Comparison of ENCODE assay signal across 8 cellular contexts in the genomic region with DNA sequence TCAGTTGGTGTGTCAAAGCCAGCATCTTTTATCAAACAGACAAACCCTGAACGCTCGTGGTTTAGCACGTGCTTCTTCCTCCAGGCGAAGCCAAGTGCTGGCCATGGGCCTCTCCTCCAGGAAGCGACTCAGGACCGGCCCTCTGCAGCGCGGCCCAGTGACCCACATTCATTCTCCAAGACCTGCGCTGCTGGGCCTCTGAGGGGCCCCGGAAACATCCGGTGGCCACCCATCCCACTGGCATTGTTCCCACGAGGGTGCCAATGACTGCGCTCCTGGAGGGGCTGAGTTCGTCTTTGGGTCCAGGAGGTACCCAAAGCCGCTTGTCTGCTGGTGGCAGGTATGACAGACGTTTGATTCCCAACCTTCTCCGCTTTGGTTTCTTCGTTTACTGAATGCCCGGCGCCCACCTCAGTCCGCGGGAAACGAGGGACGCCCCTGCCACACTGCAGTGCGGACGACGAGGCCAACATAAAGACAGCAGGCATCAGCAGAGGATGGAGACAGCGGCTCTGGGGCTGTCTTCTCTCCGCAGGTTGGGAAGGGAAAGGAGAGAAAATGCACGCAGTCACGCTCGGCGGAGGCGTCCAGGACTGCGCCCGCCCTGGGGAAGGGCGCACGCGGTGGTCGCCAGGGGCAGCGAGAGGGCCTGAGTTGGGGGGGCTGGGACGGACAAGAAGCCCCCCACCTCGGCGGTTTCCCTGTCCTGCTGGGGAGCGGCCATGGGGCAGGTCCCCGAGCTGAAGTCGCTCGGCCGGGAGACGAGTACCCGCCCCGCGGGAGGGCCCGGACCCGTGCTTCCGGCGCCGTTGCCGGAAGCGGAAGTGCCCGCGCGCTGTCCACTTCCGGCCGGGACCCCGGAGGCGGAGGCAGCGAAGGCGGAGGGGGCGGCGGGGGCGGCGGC. TPM values are rescaled to one million over a fixed set of nuclear protein-coding genes. Genes with fewer than 3 reads are reported as not detected.
A peak's percentile ranks its signal among the peaks of the same experiment; 100 is the strongest.
DNase-seq lines count a peak whose midpoint lies in the region; ATAC-seq and TF ChIP-seq lines count a peak whose summit lies in the region.

A gene (plus strand): TSS at position 842 of the 904 bp plus-strand sequence. CDS start 3,030 bp downstream, outside the sequence.

- H3K36me3 ChIP-seq in BJ (ENCODE audit: control insufficient read depth, insufficient read depth, low read length) (peaks cover 4% of the 10 kb centered on the region), ectodermal cell (ENCODE audit: control insufficient read depth, insufficient read depth, low read length) (peaks cover 11% of the 10 kb centered on the region)

- peak within 1 kb of the TSS; percentile 96 for H3K4me3 Mint-ChIP-seq in activated CD8-positive, alpha-beta T cell treated with anti-CD3 and anti-CD28 coated beads for 36 hours

- H3K4me1 ChIP-seq in ectodermal cell (ENCODE audit: control insufficient read depth, insufficient read depth, low read length) = peaks cover 14% of the 10 kb centered on the region

- no peaks in the 10 kb centered on the region for H3K27me3 Mint-ChIP-seq in activated CD8-positive, alpha-beta T cell treated with anti-CD3 and anti-CD28 coated beads for 36 hours

- CTCF ChIA-PET in BJ (lab: Yijun Ruan, JAX) = no interaction called here
- CTCF ChIA-PET in activated CD8-positive, alpha-beta T cell treated with anti-CD3 and anti-CD28 coated beads for 36 hours (lab: Charles Lee) = interaction anchor here (1.7 kb wide), 1 partner anchor 11 kb away, joined by 5 read pairs; no protein-coding TSS in a partner anchor

- H3K36me3 Mint-ChIP-seq in activated CD8-positive, alpha-beta T cell treated with anti-CD3 and anti-CD28 coated beads for 36 hours (ENCODE audit: low read depth) = peaks cover 24% of the 10 kb centered on the region

- TF ChIP-seq POLR2A in GM19193 (IDR thresholded peaks at IDR 0.05; ENCODE audit: extremely low read depth, insufficient read depth, insufficient read length) = peak; percentile 83

- H3K27me3 ChIP-seq in BJ (ENCODE audit: control insufficient read depth, insufficient read depth, low read length) (no peaks in the 10 kb centered on the region), ectodermal cell (ENCODE audit: control insufficient read depth, insufficient read depth, low read length, poor library complexity, severe bottlenecking) (no peaks in the 10 kb centered on the region)

- H3K27ac Mint-ChIP-seq in activated CD8-positive, alpha-beta T cell treated with anti-CD3 and anti-CD28 coated beads for 36 hours = peak within 1 kb of the TSS; percentile 93

- H3K4me1 Mint-ChIP-seq in activated CD8-positive, alpha-beta T cell treated with anti-CD3 and anti-CD28 coated beads for 36 hours (ENCODE audit: low read depth) = peaks cover 40% of the 10 kb centered on the region

- TF ChIP-seq CTCF in BJ (IDR thresholded peaks at IDR 0.05; ENCODE audit: insufficient read depth, low read depth, low read length) = no peak
- no peak for TF ChIP-seq CTCF in activated CD8-positive, alpha-beta T cell treated with anti-CD3 and anti-CD28 coated beads for 36 hours (IDR thresholded peaks at IDR 0.05)

- WGBS in ectodermal cell, 2 experiments = 8% methylated on average over 73 of the region's 73 CpGs

- H3K4me3 ChIP-seq in BJ (ENCODE audit: low read depth, low read length) (peak within 1 kb of the TSS; percentile 87), ectodermal cell (ENCODE audit: insufficient read depth, low read depth, low read length) (peak within 1 kb of the TSS; percentile 95)

- no peaks in the 10 kb centered on the region for H3K9me3 Mint-ChIP-seq in activated CD8-positive, alpha-beta T cell treated with anti-CD3 and anti-CD28 coated beads for 36 hours

- POLR2A ChIA-PET in BJ (lab: Charles Lee) = no interaction called here
- POLR2A ChIA-PET in activated CD8-positive, alpha-beta T cell treated with anti-CD3 and anti-CD28 coated beads for 36 hours (lab: Charles Lee) = interaction anchor here (1.8 to 4.6 kb wide), 3 partner anchors 10 to 29 kb away, joined by 5 to 20 read pairs (median 10); no protein-coding TSS in a partner anchor

- DNase-seq in BJ (ENCODE audit: low read depth) (no peak), NCI-H748 (lab: John Stamatoyannopoulos, UW; ENCODE audit: unreplicated experiment) (peak; percentile 93), lung microvascular endothelial cell (ENCODE audit: low read depth in 2 of 2) (peak; percentile 71 to 72)
- peak; percentile 72 for DNase-seq in activated CD8-positive, alpha-beta T cell treated with anti-CD3 and anti-CD28 coated beads for 36 hours
- peak; percentile 40 to 70 (median 48) for DNase-seq in stimulated activated CD4-positive, alpha-beta T cell treated with anti-CD3 and anti-CD28 coated beads, TNF-alpha, amount 100 ng/mL, for 48 hours (ENCODE audit: low read depth in 3 of 3)

- H3K9me3 ChIP-seq in ectodermal cell (ENCODE audit: control insufficient read depth, low read length) = no peaks in the 10 kb centered on the region

- ATAC-seq in HG03378 (IDR thresholded peaks at IDR 0.05; ENCODE audit: unreplicated experiment) = peak; percentile 66
- ATAC-seq in activated CD8-positive, alpha-beta T cell treated with anti-CD3 and anti-CD28 coated beads for 36 hours = peak; percentile 88

- no peak within 1 kb of the TSS for H3K27ac ChIP-seq in ectodermal cell (ENCODE audit: insufficient read depth, low read depth, low read length, poor library complexity, severe bottlenecking)

- intact Hi-C loops in activated CD8-positive, alpha-beta T cell treated with anti-CD3 and anti-CD28 coated beads for 36 hours (cut with micrococcal nuclease) = no loop called here

RNA-seq across cellular contexts. Expression of the gene that starts here (rescaled TPM):
- polyA plus RNA-seq in BJ (2011; rRNA removed) = 24.9 and 32.1 TPM in 2 replicates
- 24.5 and 27.8 TPM in 2 replicates for polyA minus RNA-seq in BJ (2011; rRNA and poly(A)+ RNA removed)
- 10 to 100 TPM; 65.9 to 67.6 TPM for total RNA-seq in activated CD8-positive, alpha-beta T cell treated with anti-CD3 and anti-CD28 coated beads for 36 hours
- polyA plus RNA-seq in ectodermal cell (2013, experiment 1 of 4) = 46.1 TPM
- 49.3 TPM for polyA plus RNA-seq in ectodermal cell (2013, experiment 2 of 4)
- polyA plus RNA-seq in ectodermal cell (2013, experiment 3 of 4) = 36.6 TPM
- 43.0 TPM for polyA plus RNA-seq in ectodermal cell (2013, experiment 4 of 4)
- total RNA-seq in lung microvascular endothelial cell = 18.5 and 25.0 TPM in 2 replicates
